Comparison of ENCODE assay signal across 1 cellular context in the genomic region with DNA sequence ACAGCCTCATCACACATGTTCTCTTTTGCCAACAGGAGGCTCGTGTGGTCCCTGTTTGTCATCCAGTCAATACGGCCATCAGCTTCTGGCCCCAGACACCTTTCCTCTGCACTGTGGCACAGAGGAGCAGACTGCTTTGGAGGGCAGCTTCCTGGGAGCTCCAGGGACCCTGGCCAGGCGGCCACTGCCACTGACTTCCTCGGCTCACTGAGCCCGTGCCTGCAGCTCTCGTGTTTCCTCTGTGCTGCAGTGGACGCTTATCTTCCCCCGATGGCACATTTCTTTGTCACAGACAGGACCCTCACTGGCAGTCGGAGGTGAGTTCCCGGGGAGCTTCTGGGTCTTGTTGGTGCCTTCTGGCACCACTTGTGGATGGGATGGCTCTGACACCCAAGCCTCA.
TF ChIP-seq lines count a peak whose summit lies in the region.

No MANE protein-coding gene starts in this region.

TF ChIP-seq in IMR-90, 13 proteins besides CTCF, POLR2A, EP300 and RAD21:
- TF ChIP-seq MAFK (IDR thresholded peaks at IDR 0.05; ENCODE audit: low read depth, low read length) = no peak
- TF ChIP-seq FOS (IDR thresholded peaks at IDR 0.05; ENCODE audit: low read depth, low read length) = no peak
- TF ChIP-seq RFX5 (IDR thresholded peaks at IDR 0.05; ENCODE audit: low read depth, low read length) = no peak
- no peak for TF ChIP-seq ELK1 (IDR thresholded peaks at IDR 0.05; ENCODE audit: borderline replicate concordance, low read depth, low read length)
- TF ChIP-seq CEBPB (IDR thresholded peaks at IDR 0.05; ENCODE audit: low read depth, low read length) = no peak
- TF ChIP-seq RCOR1 (IDR thresholded peaks at IDR 0.05; ENCODE audit: insufficient replicate concordance, low read length) = no peak
- TF ChIP-seq NFE2L2 (IDR thresholded peaks at IDR 0.05; ENCODE audit: low read depth, low read length) = no peak
- TF ChIP-seq MAZ (IDR thresholded peaks at IDR 0.05; ENCODE audit: borderline replicate concordance, low read depth, low read length) = no peak
- TF ChIP-seq BHLHE40 (IDR thresholded peaks at IDR 0.05; ENCODE audit: low read depth, low read length) = no peak
- TF ChIP-seq, protein P1, sequence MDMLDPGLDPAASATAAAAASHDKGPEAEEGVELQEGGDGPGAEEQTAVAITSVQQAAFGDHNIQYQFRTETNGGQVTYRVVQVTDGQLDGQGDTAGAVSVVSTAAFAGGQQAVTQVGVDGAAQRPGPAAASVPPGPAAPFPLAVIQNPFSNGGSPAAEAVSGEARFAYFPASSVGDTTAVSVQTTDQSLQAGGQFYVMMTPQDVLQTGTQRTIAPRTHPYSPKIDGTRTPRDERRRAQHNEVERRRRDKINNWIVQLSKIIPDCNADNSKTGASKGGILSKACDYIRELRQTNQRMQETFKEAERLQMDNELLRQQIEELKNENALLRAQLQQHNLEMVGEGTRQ (IDR thresholded peaks at IDR 0.05; ENCODE audit: low read depth, low read length) = no peak
- no peak for TF ChIP-seq CHD1 (IDR thresholded peaks at IDR 0.05; ENCODE audit: low read depth, low read length)
- TF ChIP-seq SMC3 (IDR thresholded peaks at IDR 0.05; ENCODE audit: low read depth, low read length) = no peak
- TF ChIP-seq MXI1 (IDR thresholded peaks at IDR 0.05; ENCODE audit: borderline replicate concordance, low read depth, low read length) = no peak
